1 cellular context compared by ENCODE assay signal in the genomic region with DNA sequence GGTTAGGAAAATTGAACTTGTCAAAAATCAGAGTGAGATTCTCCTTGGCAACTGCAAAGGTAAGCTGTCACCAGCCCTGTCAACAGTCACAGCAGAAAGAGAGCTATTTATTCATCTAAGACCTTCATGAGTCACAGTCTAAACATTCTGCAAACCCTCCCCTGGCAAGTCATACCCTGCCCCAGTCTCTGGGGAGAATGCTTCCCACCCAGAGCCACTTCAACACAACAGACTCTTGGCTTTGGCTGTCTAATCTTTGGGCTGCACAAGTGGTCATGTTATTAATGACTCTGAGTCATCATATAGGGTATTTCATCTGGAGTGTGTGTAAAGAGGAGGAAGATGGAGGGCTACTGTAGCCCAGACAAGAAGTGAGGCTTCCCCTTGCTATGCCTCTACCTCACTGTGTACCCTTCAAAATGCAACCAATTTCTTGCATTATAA.
TF ChIP-seq lines count a peak whose summit lies in the region.

No MANE protein-coding gene starts in this region.

TF ChIP-seq in K562, 482 proteins besides CTCF, POLR2A, EP300 and RAD21 (continued from another document and continues in another):
- no peak for TF ChIP-seq ZBTB12 (CRISPR knock-in tag; IDR thresholded peaks at IDR 0.05)
- TF ChIP-seq ZNF79 (CRISPR knock-in tag; IDR thresholded peaks at IDR 0.05; ENCODE audit: low read depth): no peak
- TF ChIP-seq, protein P1, sequence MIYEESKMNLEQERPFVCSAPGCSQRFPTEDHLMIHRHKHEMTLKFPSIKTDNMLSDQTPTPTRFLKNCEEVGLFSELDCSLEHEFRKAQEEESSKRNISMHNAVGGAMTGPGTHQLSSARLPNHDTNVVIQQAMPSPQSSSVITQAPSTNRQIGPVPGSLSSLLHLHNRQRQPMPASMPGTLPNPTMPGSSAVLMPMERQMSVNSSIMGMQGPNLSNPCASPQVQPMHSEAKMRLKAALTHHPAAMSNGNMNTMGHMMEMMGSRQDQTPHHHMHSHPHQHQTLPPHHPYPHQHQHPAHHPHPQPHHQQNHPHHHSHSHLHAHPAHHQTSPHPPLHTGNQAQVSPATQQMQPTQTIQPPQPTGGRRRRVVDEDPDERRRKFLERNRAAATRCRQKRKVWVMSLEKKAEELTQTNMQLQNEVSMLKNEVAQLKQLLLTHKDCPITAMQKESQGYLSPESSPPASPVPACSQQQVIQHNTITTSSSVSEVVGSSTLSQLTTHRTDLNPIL (CRISPR knock-in tag; IDR thresholded peaks at IDR 0.05): no peak
- TF ChIP-seq ESRRB (CRISPR knock-in tag; IDR thresholded peaks at IDR 0.05; ENCODE audit: borderline replicate concordance): no peak
- no peak for TF ChIP-seq ETV1 (tag; conservative IDR thresholded peaks at IDR 0.05; ENCODE audit: low read depth)
- TF ChIP-seq ZNF217 (CRISPR knock-in tag; IDR thresholded peaks at IDR 0.05): no peak
- no peak for TF ChIP-seq CREM (IDR thresholded peaks at IDR 0.05; ENCODE audit: low read depth)
- no peak for TF ChIP-seq ZNF830 (CRISPR knock-in tag; IDR thresholded peaks at IDR 0.05)
- TF ChIP-seq NBN (IDR thresholded peaks at IDR 0.05; ENCODE audit: low read depth): no peak
- no peak for TF ChIP-seq ZNF589 (CRISPR knock-in tag; IDR thresholded peaks at IDR 0.05; ENCODE audit: low read depth)
- no peak for TF ChIP-seq ZSCAN32 (CRISPR knock-in tag; IDR thresholded peaks at IDR 0.05)
- TF ChIP-seq CEBPB (tag; IDR thresholded peaks at IDR 0.05): no peak
- no peak for TF ChIP-seq POLR2AphosphoS2 (IDR thresholded peaks at IDR 0.05; ENCODE audit: low read length)
- no peak for TF ChIP-seq FOXP1 (CRISPR knock-in tag; IDR thresholded peaks at IDR 0.05)
- no peak for TF ChIP-seq SRSF1 (IDR thresholded peaks at IDR 0.05; ENCODE audit: low read depth, low read length)
- no peak for TF ChIP-seq ZNF124 (CRISPR knock-in tag; IDR thresholded peaks at IDR 0.05)
- TF ChIP-seq SMC3 (conservative IDR thresholded peaks at IDR 0.05; ENCODE audit: insufficient read depth, low read depth, low read length): no peak
- TF ChIP-seq, protein P2, sequence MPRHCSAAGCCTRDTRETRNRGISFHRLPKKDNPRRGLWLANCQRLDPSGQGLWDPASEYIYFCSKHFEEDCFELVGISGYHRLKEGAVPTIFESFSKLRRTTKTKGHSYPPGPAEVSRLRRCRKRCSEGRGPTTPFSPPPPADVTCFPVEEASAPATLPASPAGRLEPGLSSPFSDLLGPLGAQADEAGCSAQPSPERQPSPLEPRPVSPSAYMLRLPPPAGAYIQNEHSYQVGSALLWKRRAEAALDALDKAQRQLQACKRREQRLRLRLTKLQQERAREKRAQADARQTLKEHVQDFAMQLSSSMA (CRISPR knock-in tag; IDR thresholded peaks at IDR 0.05): no peak
- peak; percentile 85 for TF ChIP-seq SMARCE1 (IDR thresholded peaks at IDR 0.05)
- TF ChIP-seq PHB (CRISPR knock-in tag; IDR thresholded peaks at IDR 0.05): no peak
- no peak for TF ChIP-seq E2F3 (CRISPR knock-in tag; IDR thresholded peaks at IDR 0.05)
- no peak for TF ChIP-seq RBM14 (IDR thresholded peaks at IDR 0.05; ENCODE audit: borderline replicate concordance, insufficient read depth, low read depth, low read length)
- TF ChIP-seq DNMT1 (IDR thresholded peaks at IDR 0.05): no peak
- TF ChIP-seq, protein P3, sequence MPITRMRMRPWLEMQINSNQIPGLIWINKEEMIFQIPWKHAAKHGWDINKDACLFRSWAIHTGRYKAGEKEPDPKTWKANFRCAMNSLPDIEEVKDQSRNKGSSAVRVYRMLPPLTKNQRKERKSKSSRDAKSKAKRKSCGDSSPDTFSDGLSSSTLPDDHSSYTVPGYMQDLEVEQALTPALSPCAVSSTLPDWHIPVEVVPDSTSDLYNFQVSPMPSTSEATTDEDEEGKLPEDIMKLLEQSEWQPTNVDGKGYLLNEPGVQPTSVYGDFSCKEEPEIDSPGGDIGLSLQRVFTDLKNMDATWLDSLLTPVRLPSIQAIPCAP (CRISPR knock-in tag; IDR thresholded peaks at IDR 0.05; ENCODE audit: borderline replicate concordance): no peak
- TF ChIP-seq PHTF2 (CRISPR knock-in tag; IDR thresholded peaks at IDR 0.05): no peak
- no peak for TF ChIP-seq PHB2 (IDR thresholded peaks at IDR 0.05; ENCODE audit: low read depth)
- TF ChIP-seq, protein P4, sequence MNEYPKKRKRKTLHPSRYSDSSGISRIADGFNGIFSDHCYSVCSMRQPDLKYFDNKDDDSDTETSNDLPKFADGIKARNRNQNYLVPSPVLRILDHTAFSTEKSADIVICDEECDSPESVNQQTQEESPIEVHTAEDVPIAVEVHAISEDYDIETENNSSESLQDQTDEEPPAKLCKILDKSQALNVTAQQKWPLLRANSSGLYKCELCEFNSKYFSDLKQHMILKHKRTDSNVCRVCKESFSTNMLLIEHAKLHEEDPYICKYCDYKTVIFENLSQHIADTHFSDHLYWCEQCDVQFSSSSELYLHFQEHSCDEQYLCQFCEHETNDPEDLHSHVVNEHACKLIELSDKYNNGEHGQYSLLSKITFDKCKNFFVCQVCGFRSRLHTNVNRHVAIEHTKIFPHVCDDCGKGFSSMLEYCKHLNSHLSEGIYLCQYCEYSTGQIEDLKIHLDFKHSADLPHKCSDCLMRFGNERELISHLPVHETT (CRISPR knock-in tag; conservative IDR thresholded peaks at IDR 0.05 in 1 of 2, IDR thresholded peaks at IDR 0.05 in 1 of 2): no peak
- no peak for TF ChIP-seq CXXC5 (CRISPR knock-in tag; IDR thresholded peaks at IDR 0.05)
- no peak for TF ChIP-seq HOMEZ (CRISPR knock-in tag; IDR thresholded peaks at IDR 0.05)
- no peak for TF ChIP-seq NR1H2 (CRISPR knock-in tag; IDR thresholded peaks at IDR 0.05)
- TF ChIP-seq JUND (IDR thresholded peaks at IDR 0.05; ENCODE audit: borderline replicate concordance, low read depth, low read length): peak; percentile 90
- peak; percentile 83; the same call in 2 of the 3 replicates for TF ChIP-seq JUND (tag; IDR thresholded peaks at IDR 0.05; ENCODE audit: borderline replicate concordance, low read depth, low read length)
- TF ChIP-seq MCM3 (IDR thresholded peaks at IDR 0.05): no peak
- TF ChIP-seq ZBTB17 (CRISPR knock-in tag; IDR thresholded peaks at IDR 0.05): no peak; the same call in 1 of the 2 replicates
- TF ChIP-seq RNF2 (IDR thresholded peaks at IDR 0.05): no peak
- TF ChIP-seq ZFPM2 (CRISPR knock-in tag; IDR thresholded peaks at IDR 0.05): no peak
- TF ChIP-seq ZNF586 (CRISPR knock-in tag; conservative IDR thresholded peaks at IDR 0.05): no peak
- peak; percentile 54; the same call in 1 of the 2 replicates for TF ChIP-seq ZNF395 (CRISPR knock-in tag; IDR thresholded peaks at IDR 0.05)
- TF ChIP-seq PPARD (CRISPR knock-in tag; IDR thresholded peaks at IDR 0.05): no peak
- TF ChIP-seq DACH1 (IDR thresholded peaks at IDR 0.05; ENCODE audit: partially characterized antibody): peak; percentile 59
- no peak for TF ChIP-seq ID3 (CRISPR knock-in tag; IDR thresholded peaks at IDR 0.05)
- TF ChIP-seq ID3 (tag; IDR thresholded peaks at IDR 0.05): no peak
- no peak for TF ChIP-seq DEAF1 (CRISPR knock-in tag; IDR thresholded peaks at IDR 0.05)
- TF ChIP-seq, protein P5, sequence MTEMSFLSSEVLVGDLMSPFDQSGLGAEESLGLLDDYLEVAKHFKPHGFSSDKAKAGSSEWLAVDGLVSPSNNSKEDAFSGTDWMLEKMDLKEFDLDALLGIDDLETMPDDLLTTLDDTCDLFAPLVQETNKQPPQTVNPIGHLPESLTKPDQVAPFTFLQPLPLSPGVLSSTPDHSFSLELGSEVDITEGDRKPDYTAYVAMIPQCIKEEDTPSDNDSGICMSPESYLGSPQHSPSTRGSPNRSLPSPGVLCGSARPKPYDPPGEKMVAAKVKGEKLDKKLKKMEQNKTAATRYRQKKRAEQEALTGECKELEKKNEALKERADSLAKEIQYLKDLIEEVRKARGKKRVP (CRISPR knock-in tag; IDR thresholded peaks at IDR 0.05): no peak
- TF ChIP-seq HDAC8 (tag; IDR thresholded peaks at IDR 0.05): no peak
- no peak for TF ChIP-seq CEBPG (CRISPR knock-in tag; IDR thresholded peaks at IDR 0.05)
- no peak for TF ChIP-seq CEBPG (tag; conservative IDR thresholded peaks at IDR 0.05 in 1 of 2, IDR thresholded peaks at IDR 0.05 in 1 of 2)
- TF ChIP-seq, protein P6, sequence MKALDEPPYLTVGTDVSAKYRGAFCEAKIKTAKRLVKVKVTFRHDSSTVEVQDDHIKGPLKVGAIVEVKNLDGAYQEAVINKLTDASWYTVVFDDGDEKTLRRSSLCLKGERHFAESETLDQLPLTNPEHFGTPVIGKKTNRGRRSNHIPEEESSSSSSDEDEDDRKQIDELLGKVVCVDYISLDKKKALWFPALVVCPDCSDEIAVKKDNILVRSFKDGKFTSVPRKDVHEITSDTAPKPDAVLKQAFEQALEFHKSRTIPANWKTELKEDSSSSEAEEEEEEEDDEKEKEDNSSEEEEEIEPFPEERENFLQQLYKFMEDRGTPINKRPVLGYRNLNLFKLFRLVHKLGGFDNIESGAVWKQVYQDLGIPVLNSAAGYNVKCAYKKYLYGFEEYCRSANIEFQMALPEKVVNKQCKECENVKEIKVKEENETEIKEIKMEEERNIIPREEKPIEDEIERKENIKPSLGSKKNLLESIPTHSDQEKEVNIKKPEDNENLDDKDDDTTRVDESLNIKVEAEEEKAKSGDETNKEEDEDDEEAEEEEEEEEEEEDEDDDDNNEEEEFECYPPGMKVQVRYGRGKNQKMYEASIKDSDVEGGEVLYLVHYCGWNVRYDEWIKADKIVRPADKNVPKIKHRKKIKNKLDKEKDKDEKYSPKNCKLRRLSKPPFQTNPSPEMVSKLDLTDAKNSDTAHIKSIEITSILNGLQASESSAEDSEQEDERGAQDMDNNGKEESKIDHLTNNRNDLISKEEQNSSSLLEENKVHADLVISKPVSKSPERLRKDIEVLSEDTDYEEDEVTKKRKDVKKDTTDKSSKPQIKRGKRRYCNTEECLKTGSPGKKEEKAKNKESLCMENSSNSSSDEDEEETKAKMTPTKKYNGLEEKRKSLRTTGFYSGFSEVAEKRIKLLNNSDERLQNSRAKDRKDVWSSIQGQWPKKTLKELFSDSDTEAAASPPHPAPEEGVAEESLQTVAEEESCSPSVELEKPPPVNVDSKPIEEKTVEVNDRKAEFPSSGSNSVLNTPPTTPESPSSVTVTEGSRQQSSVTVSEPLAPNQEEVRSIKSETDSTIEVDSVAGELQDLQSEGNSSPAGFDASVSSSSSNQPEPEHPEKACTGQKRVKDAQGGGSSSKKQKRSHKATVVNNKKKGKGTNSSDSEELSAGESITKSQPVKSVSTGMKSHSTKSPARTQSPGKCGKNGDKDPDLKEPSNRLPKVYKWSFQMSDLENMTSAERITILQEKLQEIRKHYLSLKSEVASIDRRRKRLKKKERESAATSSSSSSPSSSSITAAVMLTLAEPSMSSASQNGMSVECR (CRISPR knock-in tag; IDR thresholded peaks at IDR 0.05): no peak
- no peak for TF ChIP-seq SNRNP70 (optimal IDR thresholded peaks at IDR 0.05; ENCODE audit: low read depth, low read length)
- TF ChIP-seq HCFC1 (IDR thresholded peaks at IDR 0.05; ENCODE audit: low read depth, low read length): no peak
- TF ChIP-seq ZNF695 (CRISPR knock-in tag; IDR thresholded peaks at IDR 0.05): no peak
- no peak for TF ChIP-seq TCF7L2 (IDR thresholded peaks at IDR 0.05; ENCODE audit: low read depth, low read length)
- no peak for TF ChIP-seq ZNF644 (tag; IDR thresholded peaks at IDR 0.05; ENCODE audit: low read depth)
- TF ChIP-seq SRSF9 (IDR thresholded peaks at IDR 0.05; ENCODE audit: borderline replicate concordance, low read depth, low read length): no peak
- TF ChIP-seq ZSCAN29 (IDR thresholded peaks at IDR 0.05): no peak
- peak; percentile 70 for TF ChIP-seq TEAD4 (IDR thresholded peaks at IDR 0.05; ENCODE audit: low read length)
- no peak for TF ChIP-seq TEAD4 (CRISPR knock-in tag; IDR thresholded peaks at IDR 0.05; ENCODE audit: borderline replicate concordance)
